Comparison of ENCODE assay signal across 9 cellular contexts in the genomic region with DNA sequence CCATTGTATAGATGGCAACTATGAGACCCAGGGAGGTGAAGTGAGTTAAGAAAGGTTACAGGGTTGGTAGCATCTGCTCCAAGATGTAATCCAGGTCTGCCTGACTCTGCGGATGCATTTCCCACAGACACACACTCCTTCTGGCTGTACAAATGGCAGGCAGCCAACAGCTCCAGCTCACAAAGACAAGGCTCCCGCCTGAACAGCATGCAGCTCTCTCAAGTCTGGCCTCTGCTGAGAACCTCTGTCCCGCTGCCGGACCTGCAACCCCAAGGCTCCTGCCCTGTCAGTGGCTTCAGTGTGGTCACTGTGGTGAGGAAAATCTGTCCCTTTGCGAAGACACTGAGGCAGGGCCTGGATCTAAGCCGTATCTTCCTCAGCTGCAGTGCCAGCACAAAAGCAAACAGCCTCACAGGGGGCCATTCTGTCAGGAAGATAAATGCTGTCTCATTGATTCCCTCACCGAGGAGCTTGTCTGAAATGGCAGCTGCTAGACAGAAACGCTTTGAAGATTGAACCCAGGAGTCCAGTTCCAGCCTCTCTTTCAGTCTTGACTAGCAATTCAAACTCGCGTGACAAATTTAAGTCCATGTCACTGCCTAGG.
DNase-seq lines count a peak whose midpoint lies in the region; ATAC-seq and TF ChIP-seq lines count a peak whose summit lies in the region.
"Had no signal": no experiment of that assay in that cellular context is flagged by ENCODE, and none has a peak within 500 bp of the region (broad histone marks: within the 10 kb centered on the region; RNA-seq: fewer than 3 reads in every experiment).

No MANE protein-coding gene starts in this region.

- no peaks in the 10 kb centered on the region for H3K4me1 ChIP-seq in ascending aorta

- H3K9me3 ChIP-seq in MG63 = no peaks in the 10 kb centered on the region
- H3K9me3 ChIP-seq in ascending aorta = peaks cover 0 to 1% of the 10 kb centered on the region in 2 donors

- H3K27ac ChIP-seq in ascending aorta = no peak overlapping the region

- peaks cover 33 to 38% of the 10 kb centered on the region in 2 donors for H3K27me3 Mint-ChIP-seq in stimulated activated naive B cell treated with anti-CD40 and anti-IgM and Interleukin-4, amounts not matched to agents 10 μg/mL and 1 μg/mL and 100 μg/mL, for 72 hours

- DNase-seq in MG63 = peak; percentile 8
- DNase-seq in NCI-H82 (lab: John Stamatoyannopoulos, UW) = peak; percentile 86
- DNase-seq in fibroblast of mammary gland (ENCODE audit: low read depth) = peak; percentile 0
- peak; percentile 4 for DNase-seq in retinal pigment epithelial cell (ENCODE audit: low read depth)
- DNase-seq in stimulated activated naive B cell treated with anti-CD40 and anti-IgM and Interleukin-4, amounts not matched to agents 10 μg/mL and 1 μg/mL and 100 μg/mL, for 72 hours = no peak
- no peak for DNase-seq in ascending aorta (ENCODE audit: low spot score in 2 of 2)
- no peak for DNase-seq in ureter (ENCODE audit: low spot score)
- DNase-seq: aorta had no signal

- H3K4me3 ChIP-seq in MG63 (no peak overlapping the region), fibroblast of mammary gland (ENCODE audit: control insufficient read depth, low read depth, low read length) (no peak overlapping the region), retinal pigment epithelial cell (ENCODE audit: low read length) (no peak overlapping the region), ascending aorta (no peak overlapping the region)

- no peaks in the 10 kb centered on the region for H3K27me3 ChIP-seq in MG63
- H3K27me3 ChIP-seq in ascending aorta = no peaks in the 10 kb centered on the region

- no peaks in the 10 kb centered on the region for H3K36me3 ChIP-seq in MG63
- H3K36me3 ChIP-seq in ascending aorta = no peaks in the 10 kb centered on the region

- H3K9me3 Mint-ChIP-seq in stimulated activated naive B cell treated with anti-CD40 and anti-IgM and Interleukin-4, amounts not matched to agents 10 μg/mL and 1 μg/mL and 100 μg/mL, for 72 hours = no peaks in the 10 kb centered on the region

- TF ChIP-seq CTCF in fibroblast of mammary gland (conservative IDR thresholded peaks at IDR 0.05; ENCODE audit: control insufficient read depth, insufficient read depth, low read depth, low read length) (no peak), retinal pigment epithelial cell (conservative IDR thresholded peaks at IDR 0.05; ENCODE audit: low read depth, low read length) (no peak), ascending aorta (IDR thresholded peaks at IDR 0.05) (no peak)

- no peak overlapping the region for H3K27ac Mint-ChIP-seq in stimulated activated naive B cell treated with anti-CD40 and anti-IgM and Interleukin-4, amounts not matched to agents 10 μg/mL and 1 μg/mL and 100 μg/mL, for 72 hours

- H3K4me1 Mint-ChIP-seq in stimulated activated naive B cell treated with anti-CD40 and anti-IgM and Interleukin-4, amounts not matched to agents 10 μg/mL and 1 μg/mL and 100 μg/mL, for 72 hours = peaks cover 0 to 3% of the 10 kb centered on the region in 2 donors

- no peaks in the 10 kb centered on the region for H3K36me3 Mint-ChIP-seq in stimulated activated naive B cell treated with anti-CD40 and anti-IgM and Interleukin-4, amounts not matched to agents 10 μg/mL and 1 μg/mL and 100 μg/mL, for 72 hours

- intact Hi-C loops in ascending aorta (cut with DNase I) = no loop called here

- no peak for ATAC-seq in stimulated activated naive B cell treated with anti-CD40 and anti-IgM and Interleukin-4, amounts not matched to agents 10 μg/mL and 1 μg/mL and 100 μg/mL, for 72 hours (replicated peaks)
- ATAC-seq in GM21619 (IDR thresholded peaks at IDR 0.05; ENCODE audit: unreplicated experiment) = no peak

- H3K4me3 Mint-ChIP-seq in stimulated activated naive B cell treated with anti-CD40 and anti-IgM and Interleukin-4, amounts not matched to agents 10 μg/mL and 1 μg/mL and 100 μg/mL, for 72 hours = no peak overlapping the region

Comparison
In these comparisons a context has a peak if more than half of its experiments do, and no peak if none do; other contexts are left out.
1. DNase-seq: peak in MG63 (single experiment), NCI-H82 (single experiment), fibroblast of mammary gland (single experiment) and retinal pigment epithelial cell (single experiment); none in stimulated activated naive B cell treated with anti-CD40 and anti-IgM and Interleukin-4, amounts not matched to agents 10 μg/mL and 1 μg/mL and 100 μg/mL, for 72 hours (single experiment), ascending aorta (0 of 2) and ureter (single experiment).